Comparison of ENCODE assay signal across 24 cellular contexts in genomic region chr3:113585720-113586119, GRCh38. TPM values are rescaled to one million over a fixed set of nuclear protein-coding genes. Genes with fewer than 3 reads are reported as not detected.
"Had no signal": no experiment of that assay in that cellular context is flagged by ENCODE, and none has a peak within 500 bp of the region (broad histone marks: within the 10 kb centered on the region; RNA-seq: fewer than 3 reads in every experiment).

No MANE protein-coding gene starts in this region.

- H3K27ac ChIP-seq: epithelial cell of prostate, esophagus muscularis mucosa, gastrocnemius medialis, heart right ventricle, spleen, tibial artery, upper lobe of left lung, uterus had no signal

- H3K9me3 Mint-ChIP-seq: naive thymus-derived CD4-positive, alpha-beta T cell; nephron progenitor cell; stimulated activated memory B cell treated with anti-CD40 and anti-IgM and Interleukin-4, amounts not matched to agents 10 μg/mL and 1 μg/mL and 100 μg/mL, for 72 hours; stimulated activated naive CD8-positive, alpha-beta T cell treated with anti-CD3 and anti-CD28 coated beads, Interleukin-15, Interleukin-2, amounts not matched to agents 100 ng/mL and 50 ng/mL, for 24 hours had no signal

- H3K4me1 ChIP-seq: esophagus muscularis mucosa, gastrocnemius medialis, heart right ventricle, spleen, tibial artery, upper lobe of left lung, uterus had no signal

- H3K4me3 ChIP-seq: esophagus muscularis mucosa, gastrocnemius medialis, heart right ventricle, spleen, tibial artery, upper lobe of left lung, uterus had no signal

- H3K27me3 Mint-ChIP-seq: naive thymus-derived CD4-positive, alpha-beta T cell; stimulated activated memory B cell treated with anti-CD40 and anti-IgM and Interleukin-4, amounts not matched to agents 10 μg/mL and 1 μg/mL and 100 μg/mL, for 72 hours; stimulated activated naive CD8-positive, alpha-beta T cell treated with anti-CD3 and anti-CD28 coated beads, Interleukin-15, Interleukin-2, amounts not matched to agents 100 ng/mL and 50 ng/mL, for 24 hours had no signal

- H3K4me1 Mint-ChIP-seq: stimulated activated memory B cell treated with anti-CD40 and anti-IgM and Interleukin-4, amounts not matched to agents 10 μg/mL and 1 μg/mL and 100 μg/mL, for 72 hours had no signal

- H3K27ac Mint-ChIP-seq: nephron progenitor cell; stimulated activated memory B cell treated with anti-CD40 and anti-IgM and Interleukin-4, amounts not matched to agents 10 μg/mL and 1 μg/mL and 100 μg/mL, for 72 hours; stimulated activated naive CD8-positive, alpha-beta T cell treated with anti-CD3 and anti-CD28 coated beads, Interleukin-15, Interleukin-2, amounts not matched to agents 100 ng/mL and 50 ng/mL, for 24 hours had no signal

- H3K36me3 ChIP-seq: esophagus muscularis mucosa, gastrocnemius medialis, heart right ventricle, tibial artery, upper lobe of left lung, uterus had no signal

- H3K9me3 ChIP-seq: esophagus muscularis mucosa, gastrocnemius medialis, heart right ventricle, spleen, tibial artery, upper lobe of left lung, uterus had no signal

- H3K27me3 ChIP-seq: esophagus muscularis mucosa, gastrocnemius medialis, spleen, tibial artery, upper lobe of left lung, uterus had no signal

- DNase-seq: effector memory CD4-positive, alpha-beta T cell; gastrocnemius medialis; heart right ventricle; hypothalamus; left colon; mammary epithelial cell; naive thymus-derived CD4-positive, alpha-beta T cell; nephron progenitor cell; posterior cingulate gyrus; spleen; stimulated activated CD4-positive, alpha-beta T cell treated with anti-CD3 and anti-CD28 coated beads, Interleukin-15, amount 100 ng/mL, for 24 hours; stimulated activated CD4-positive, alpha-beta T cell treated with anti-CD3 and anti-CD28 coated beads, Interleukin-1b, Interleukin-23, amount 100 ng/mL, for 48 hours; stimulated activated CD4-positive, alpha-beta T cell treated with anti-CD3 and anti-CD28 coated beads, Interleukin-4, amount 100 ng/mL, for 24 hours; tibial artery; upper lobe of left lung; uterus had no signal

- ATAC-seq: gastrocnemius medialis; heart right ventricle; naive thymus-derived CD4-positive, alpha-beta T cell; sciatic nerve; stimulated activated memory B cell treated with anti-CD40 and anti-IgM and Interleukin-4, amounts not matched to agents 10 μg/mL and 1 μg/mL and 100 μg/mL, for 72 hours had no signal

- H3K4me3 Mint-ChIP-seq: naive thymus-derived CD4-positive, alpha-beta T cell; nephron progenitor cell; stimulated activated memory B cell treated with anti-CD40 and anti-IgM and Interleukin-4, amounts not matched to agents 10 μg/mL and 1 μg/mL and 100 μg/mL, for 72 hours; stimulated activated naive CD8-positive, alpha-beta T cell treated with anti-CD3 and anti-CD28 coated beads, Interleukin-15, Interleukin-2, amounts not matched to agents 100 ng/mL and 50 ng/mL, for 24 hours had no signal

RNA-seq across cellular contexts. Expression of gene SIDT1, which starts 53.4 kb away (rescaled TPM):
- total RNA-seq: fibroblast of villous mesenchyme, mammary epithelial cell, osteocyte, pulmonary artery endothelial cell had no signal
